Comparison of ENCODE assay signal across 1 cellular context in the genomic region with DNA sequence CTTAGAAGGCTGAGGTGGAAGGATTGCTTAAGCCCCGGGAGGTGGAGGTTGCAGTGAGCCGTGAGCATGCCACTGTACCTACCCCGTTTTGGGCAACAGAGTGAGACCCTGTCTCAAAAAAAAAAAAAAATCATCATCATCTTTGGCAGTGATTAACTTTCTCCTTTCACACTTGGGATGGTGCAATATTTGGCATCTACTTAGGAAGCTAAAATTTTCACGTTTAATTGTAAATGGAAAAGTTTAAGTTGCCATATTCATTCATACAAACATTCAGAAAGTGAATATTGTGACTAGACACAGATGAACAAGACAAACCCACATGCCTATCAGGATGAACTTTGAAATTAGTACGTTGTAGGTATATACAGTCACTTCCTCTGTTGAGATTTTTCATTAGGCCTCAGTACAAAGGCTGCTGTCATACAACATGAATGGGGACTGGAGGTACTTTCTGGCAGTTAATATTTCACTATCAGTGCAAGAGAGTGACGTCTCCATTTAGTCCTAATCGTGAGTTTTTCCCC.
TF ChIP-seq lines count a peak whose summit lies in the region.

No MANE protein-coding gene starts in this region.

TF ChIP-seq in HepG2, 621 proteins besides CTCF, POLR2A, EP300 and RAD21 (continued from another document and continues in another):
- TF ChIP-seq PATZ1 (CRISPR knock-in tag; IDR thresholded peaks at IDR 0.05) (no peak; the same call in 1 of the 2 replicates), BORCS8-MEF2B (CRISPR knock-in tag; IDR thresholded peaks at IDR 0.05) (no peak), CREM (IDR thresholded peaks at IDR 0.05) (peak; percentile 87), CREM (CRISPR knock-in tag; IDR thresholded peaks at IDR 0.05) (no peak), HMGXB3 (CRISPR knock-in tag; IDR thresholded peaks at IDR 0.05; ENCODE audit: borderline replicate concordance) (no peak), SAFB2 (CRISPR knock-in tag; IDR thresholded peaks at IDR 0.05; ENCODE audit: borderline replicate concordance, low read depth) (peak; percentile 75; the same call in 1 of the 2 replicates), AFF4 (CRISPR knock-in tag; IDR thresholded peaks at IDR 0.05) (no peak; the same call in 1 of the 2 replicates), ZNF30 (CRISPR knock-in tag; IDR thresholded peaks at IDR 0.05) (0 out of 2 replicates have a peak, but pooled peaks have one; percentile 65), ZNF556 (CRISPR knock-in tag; IDR thresholded peaks at IDR 0.05; ENCODE audit: borderline replicate concordance) (peak; percentile 49; the same call in 1 of the 2 replicates), NONO (IDR thresholded peaks at IDR 0.05) (no peak), NONO (CRISPR knock-in tag; conservative IDR thresholded peaks at IDR 0.05) (no peak; the same call in 1 of the 2 replicates), PCBP2 (optimal IDR thresholded peaks at IDR 0.05; ENCODE audit: low read depth, low read length, poor library complexity, severe bottlenecking) (no peak), KLF13 (CRISPR knock-in tag; IDR thresholded peaks at IDR 0.05) (no peak), HIVEP1 (CRISPR knock-in tag; IDR thresholded peaks at IDR 0.05) (no peak), ZMYM2 (CRISPR knock-in tag; IDR thresholded peaks at IDR 0.05) (no peak), ZNF180 (CRISPR knock-in tag; IDR thresholded peaks at IDR 0.05; ENCODE audit: borderline replicate concordance, low read depth) (no peak), YEATS4 (CRISPR knock-in tag; IDR thresholded peaks at IDR 0.05; ENCODE audit: borderline replicate concordance) (peak; percentile 85; the same call in 1 of the 2 replicates), ZNF839 (CRISPR knock-in tag; IDR thresholded peaks at IDR 0.05; ENCODE audit: borderline replicate concordance) (no peak), ZNF615 (CRISPR knock-in tag; IDR thresholded peaks at IDR 0.05; ENCODE audit: borderline replicate concordance) (no peak), CENPBD1 (CRISPR knock-in tag; IDR thresholded peaks at IDR 0.05; ENCODE audit: borderline replicate concordance, low read depth) (0 out of 2 replicates have a peak, but pooled peaks have one; percentile 65), NFIC (IDR thresholded peaks at IDR 0.05; ENCODE audit: low read length) (peak; percentile 57; the same call in 1 of the 2 replicates), ZBTB4 (CRISPR knock-in tag; IDR thresholded peaks at IDR 0.05; ENCODE audit: borderline replicate concordance) (no peak), ZNF24 (IDR thresholded peaks at IDR 0.05) (no peak), AGO2 (optimal IDR thresholded peaks at IDR 0.05; ENCODE audit: low read depth, low read length) (no peak), ZNF740 (CRISPR knock-in tag; IDR thresholded peaks at IDR 0.05) (no peak), ZNF574 (CRISPR knock-in tag; IDR thresholded peaks at IDR 0.05) (no peak), ZNF354B (CRISPR knock-in tag; IDR thresholded peaks at IDR 0.05) (no peak), ZNF703 (CRISPR knock-in tag; IDR thresholded peaks at IDR 0.05; ENCODE audit: borderline replicate concordance) (peak; percentile 35; the same call in 1 of the 2 replicates)
- TF ChIP-seq, protein P1, sequence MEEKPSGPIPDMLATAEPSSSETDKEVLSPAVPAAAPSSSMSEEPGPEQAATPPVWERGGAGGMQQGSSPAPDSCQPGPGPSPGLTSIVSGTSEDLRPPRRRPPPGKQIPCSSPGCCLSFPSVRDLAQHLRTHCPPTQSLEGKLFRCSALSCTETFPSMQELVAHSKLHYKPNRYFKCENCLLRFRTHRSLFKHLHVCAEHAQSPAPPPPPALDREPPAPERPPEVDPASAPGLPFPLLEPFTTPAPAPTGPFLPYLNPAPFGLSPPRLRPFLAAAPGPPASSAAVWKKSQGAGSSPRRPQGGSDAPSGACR (CRISPR knock-in tag; IDR thresholded peaks at IDR 0.05) = no peak
- TF ChIP-seq, protein P2, sequence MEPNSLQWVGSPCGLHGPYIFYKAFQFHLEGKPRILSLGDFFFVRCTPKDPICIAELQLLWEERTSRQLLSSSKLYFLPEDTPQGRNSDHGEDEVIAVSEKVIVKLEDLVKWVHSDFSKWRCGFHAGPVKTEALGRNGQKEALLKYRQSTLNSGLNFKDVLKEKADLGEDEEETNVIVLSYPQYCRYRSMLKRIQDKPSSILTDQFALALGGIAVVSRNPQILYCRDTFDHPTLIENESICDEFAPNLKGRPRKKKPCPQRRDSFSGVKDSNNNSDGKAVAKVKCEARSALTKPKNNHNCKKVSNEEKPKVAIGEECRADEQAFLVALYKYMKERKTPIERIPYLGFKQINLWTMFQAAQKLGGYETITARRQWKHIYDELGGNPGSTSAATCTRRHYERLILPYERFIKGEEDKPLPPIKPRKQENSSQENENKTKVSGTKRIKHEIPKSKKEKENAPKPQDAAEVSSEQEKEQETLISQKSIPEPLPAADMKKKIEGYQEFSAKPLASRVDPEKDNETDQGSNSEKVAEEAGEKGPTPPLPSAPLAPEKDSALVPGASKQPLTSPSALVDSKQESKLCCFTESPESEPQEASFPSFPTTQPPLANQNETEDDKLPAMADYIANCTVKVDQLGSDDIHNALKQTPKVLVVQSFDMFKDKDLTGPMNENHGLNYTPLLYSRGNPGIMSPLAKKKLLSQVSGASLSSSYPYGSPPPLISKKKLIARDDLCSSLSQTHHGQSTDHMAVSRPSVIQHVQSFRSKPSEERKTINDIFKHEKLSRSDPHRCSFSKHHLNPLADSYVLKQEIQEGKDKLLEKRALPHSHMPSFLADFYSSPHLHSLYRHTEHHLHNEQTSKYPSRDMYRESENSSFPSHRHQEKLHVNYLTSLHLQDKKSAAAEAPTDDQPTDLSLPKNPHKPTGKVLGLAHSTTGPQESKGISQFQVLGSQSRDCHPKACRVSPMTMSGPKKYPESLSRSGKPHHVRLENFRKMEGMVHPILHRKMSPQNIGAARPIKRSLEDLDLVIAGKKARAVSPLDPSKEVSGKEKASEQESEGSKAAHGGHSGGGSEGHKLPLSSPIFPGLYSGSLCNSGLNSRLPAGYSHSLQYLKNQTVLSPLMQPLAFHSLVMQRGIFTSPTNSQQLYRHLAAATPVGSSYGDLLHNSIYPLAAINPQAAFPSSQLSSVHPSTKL (CRISPR knock-in tag; IDR thresholded peaks at IDR 0.05) = peak; percentile 87
